8 cellular contexts compared by ENCODE assay signal in the genomic region with DNA sequence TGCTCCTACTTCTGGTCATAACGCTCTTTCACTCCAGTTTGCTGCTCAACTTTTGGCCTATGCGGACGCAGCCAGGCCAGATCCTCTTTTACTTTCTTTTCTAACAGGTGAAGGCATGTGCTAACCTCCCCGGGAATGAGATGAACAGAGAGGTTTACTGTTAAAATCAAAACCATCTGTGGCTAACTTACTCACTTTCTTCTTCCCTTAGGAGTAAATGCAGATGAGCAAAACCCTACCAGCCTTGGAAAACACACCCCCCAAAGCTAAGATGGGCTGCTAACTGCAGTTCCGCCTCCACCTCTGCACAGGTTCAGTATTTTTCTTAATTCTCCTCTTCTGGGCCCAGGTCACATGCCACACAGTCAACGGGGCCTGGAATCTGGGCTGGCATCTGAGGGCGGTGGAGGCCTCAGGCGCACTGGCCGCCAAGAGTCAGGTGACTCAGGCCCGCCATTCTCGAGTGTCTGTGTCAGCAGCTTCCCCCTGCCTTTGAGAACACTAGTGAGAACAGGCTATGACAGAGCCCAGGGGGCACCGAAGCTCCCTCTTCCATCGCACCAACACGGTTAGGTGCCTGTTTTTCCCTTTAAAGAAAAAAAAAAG. TPM values are rescaled to one million over a fixed set of nuclear protein-coding genes. Genes with fewer than 3 reads are reported as not detected.
DNase-seq lines count a peak whose midpoint lies in the region; ATAC-seq, FAIRE-seq and TF ChIP-seq lines count a peak whose summit lies in the region.

No MANE protein-coding gene starts in this region.

- peaks cover 53% of the 10 kb centered on the region for H3K4me1 ChIP-seq in colonic mucosa

- DNase-seq in GM12892 (ENCODE audit: insufficient read length): peak; percentile 55
- peak; percentile 51 for DNase-seq in T-helper 22 cell (ENCODE audit: low read depth)
- peak; percentile 56 for DNase-seq in colonic mucosa
- DNase-seq in nephron progenitor cell: no peak
- no peak for DNase-seq in activated gamma-delta T cell (lab: John Stamatoyannopoulos, UW)
- no peak for DNase-seq in NCI-H1105 (lab: John Stamatoyannopoulos, UW)
- no peak for DNase-seq in NCI-H1417 (lab: John Stamatoyannopoulos, UW)

- peaks cover 74% of the 10 kb centered on the region for H3K4me1 Mint-ChIP-seq in nephron progenitor cell

- peak overlapping the region in 1 of 2 donors; percentile 16 for H3K9ac ChIP-seq in colonic mucosa (ENCODE audit: low read depth in 2 of 2, low read length in 2 of 2)

- peak; percentile 78 for FAIRE-seq in GM12892 (lab: Jason Lieb, UNC)

- peak overlapping the region; percentile 43 for H3K27ac ChIP-seq in colonic mucosa

- H3K36me3 ChIP-seq in colonic mucosa: no peaks in the 10 kb centered on the region

- no peaks in the 10 kb centered on the region for H3K9me3 ChIP-seq in colonic mucosa

- peak overlapping the region; percentile 90 for H3K27ac Mint-ChIP-seq in nephron progenitor cell

- H3K4me3 Mint-ChIP-seq in nephron progenitor cell: no peak overlapping the region

- no peaks in the 10 kb centered on the region for H3K9me3 Mint-ChIP-seq in nephron progenitor cell

- ATAC-seq in HG02759 (IDR thresholded peaks at IDR 0.05; ENCODE audit: unreplicated experiment): peak; percentile 61

- no peaks in the 10 kb centered on the region for H3K27me3 ChIP-seq in colonic mucosa

- H3K27me3 Mint-ChIP-seq in nephron progenitor cell (ENCODE audit: low read depth, poor library complexity): peaks cover 5% of the 10 kb centered on the region

- no peak overlapping the region for H3K4me3 ChIP-seq in colonic mucosa

- intact Hi-C loops in colonic mucosa (cut with DNase I): no loop called here

- H3K36me3 Mint-ChIP-seq in nephron progenitor cell (ENCODE audit: low read depth): peaks cover 20% of the 10 kb centered on the region

- no peak; the same call in 1 of the 2 replicates for TF ChIP-seq POLR2A in GM12892 (IDR thresholded peaks at IDR 0.05; ENCODE audit: low read depth, low read length)

- no peak for TF ChIP-seq CTCF in colonic mucosa (IDR thresholded peaks at IDR 0.05)
- TF ChIP-seq CTCF in nephron progenitor cell (IDR thresholded peaks at IDR 0.05): no peak

RNA-seq across cellular contexts. Expression of a gene that starts 11.1 kb away (rescaled TPM):
- 6.0 TPM for polyA plus RNA-seq in GM12892 (2012; ENCODE audit: missing spikeins)
- 10 to 100 TPM; 43.3 to 45.2 TPM for total RNA-seq in colonic mucosa

RNA-seq across cellular contexts. Expression of a gene that starts 58.7 kb away (rescaled TPM):
- polyA plus RNA-seq in GM12892 (2012; ENCODE audit: missing spikeins): 25.0 TPM
- total RNA-seq in colonic mucosa: 10 to 100 TPM; 14.7 to 16.5 TPM

Comparison
In these comparisons a context has a peak if more than half of its experiments do, and no peak if none do; other contexts are left out.
1. DNase-seq: peak in GM12892 (single experiment), T-helper 22 cell (single experiment) and colonic mucosa (single experiment); none in nephron progenitor cell (single experiment), activated gamma-delta T cell (single experiment), NCI-H1105 (single experiment) and NCI-H1417 (0 of 3).